Comparison of ENCODE assay signal across 22 cellular contexts in the genomic region with DNA sequence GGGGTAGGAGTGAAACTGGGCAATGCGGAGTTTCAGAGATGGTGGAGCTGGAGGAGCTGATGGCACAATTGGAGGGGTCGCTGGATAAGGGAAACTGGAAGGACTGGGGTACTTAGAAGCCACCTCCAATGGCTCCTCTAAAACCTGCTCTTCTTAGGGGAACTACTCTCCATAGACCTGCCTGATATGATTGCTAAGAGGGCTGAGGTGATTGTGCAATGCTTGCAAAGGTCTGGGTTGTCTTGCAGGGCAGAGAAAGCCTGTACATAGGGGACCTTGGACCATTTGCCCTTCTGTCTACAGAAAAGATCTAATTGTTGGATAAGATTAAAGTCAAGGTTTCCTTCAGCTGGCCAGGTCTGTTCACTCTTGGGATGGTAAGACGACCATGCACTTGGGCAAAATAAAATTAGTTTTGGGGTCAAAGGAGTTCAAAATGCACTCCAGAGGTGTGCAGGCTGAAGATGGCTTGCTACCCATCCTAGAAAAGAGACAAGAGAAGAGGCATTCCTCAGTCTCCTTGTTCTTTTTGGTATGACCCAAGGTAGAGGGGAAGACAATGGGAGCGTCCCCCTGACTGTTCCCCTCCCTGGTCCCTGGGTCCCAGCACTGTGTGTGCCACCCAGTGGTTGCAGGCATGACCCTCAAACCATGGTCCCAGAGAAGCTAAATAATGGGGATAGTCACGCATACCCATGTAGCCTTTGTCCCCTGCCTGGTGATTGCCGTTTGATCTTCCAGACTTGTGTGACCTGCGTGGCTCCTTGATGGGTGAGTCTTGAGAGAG. TPM values are rescaled to one million over a fixed set of nuclear protein-coding genes. Genes with fewer than 3 reads are reported as not detected.
DNase-seq lines count a peak whose midpoint lies in the region; ATAC-seq, FAIRE-seq and TF ChIP-seq lines count a peak whose summit lies in the region.
"Had no signal": no experiment of that assay in that cellular context is flagged by ENCODE, and none has a peak within 500 bp of the region (broad histone marks: within the 10 kb centered on the region; RNA-seq: fewer than 3 reads in every experiment).

No MANE protein-coding gene starts in this region.

- no peak overlapping the region for H3K27ac Mint-ChIP-seq in CD4-positive, CD25-positive, alpha-beta regulatory T cell
- H3K27ac Mint-ChIP-seq: H9 had no signal

- no peaks in the 10 kb centered on the region for H4K20me1 ChIP-seq in OCI-LY7 (ENCODE audit: insufficient read depth, low read length)

- BruUV-seq in OCI-LY7 (replicated peaks; lab: Mats Ljungman, UMichigan), result no TSS peak

- peak; percentile 73 for FAIRE-seq in bronchial epithelial cell (lab: Jason Lieb, UNC)
- FAIRE-seq: G401.6, pancreas had no signal

- no peak overlapping the region for H3K4me3 Mint-ChIP-seq in CD4-positive, CD25-positive, alpha-beta regulatory T cell
- H3K4me3 Mint-ChIP-seq: CD8-positive, alpha-beta memory T cell; H9; stimulated activated memory B cell treated with anti-CD40 and anti-IgM and Interleukin-4, amounts not matched to agents 10 μg/mL and 1 μg/mL and 100 μg/mL, for 72 hours had no signal

- peaks cover 44 to 71% of the 10 kb centered on the region in 2 experiments for H3K9me3 ChIP-seq in CD4-positive, CD25-positive, alpha-beta regulatory T cell (ENCODE audit: control insufficient read depth in 2 of 2, low read length in 2 of 2)
- H3K9me3 ChIP-seq in OCI-LY7 (ENCODE audit: low read length), result peaks cover 57% of the 10 kb centered on the region
- H3K9me3 ChIP-seq: SJSA1 had no signal

- H3K9me3 Mint-ChIP-seq in CD4-positive, CD25-positive, alpha-beta regulatory T cell, result peaks cover 0 to 50% (median 16%) of the 10 kb centered on the region in 7 donors

- CTCF ChIA-PET in OCI-LY7 (lab: Charles Lee; ENCODE audit: unreplicated experiment) (no interaction called here), HEK293T (lab: Yijun Ruan, JAX) (interaction anchor here (0.7 to 1.1 kb wide), 2 partner anchors 146 to 1119 kb away, joined by 3 to 4 read pairs; no protein-coding TSS in a partner anchor)

- no peak overlapping the region for H2AFZ ChIP-seq in OCI-LY7 (ENCODE audit: low read length)

- H3K36me3 Mint-ChIP-seq in CD4-positive, CD25-positive, alpha-beta regulatory T cell, result peaks cover 24% of the 10 kb centered on the region

- POLR2A ChIA-PET in OCI-LY7 (lab: Charles Lee), result interaction anchor here (0.5 to 1.0 kb wide), 3 partner anchors 12 to 212 kb away, joined by 3 read pairs; no protein-coding TSS in a partner anchor
- POLR2A ChIA-PET in HEK293T (lab: Yijun Ruan, JAX), result no interaction called here

- DNase-seq in SIG-M5 treated with dmso at 0.1 percent for 504 hours (lab: John Stamatoyannopoulos, UW; ENCODE audit: unreplicated experiment), result peak; percentile 61
- no peak for DNase-seq in SIG-M5 (lab: John Stamatoyannopoulos, UW)
- peak in 1 of 3 donors; percentile 7 for DNase-seq in CD4-positive, CD25-positive, alpha-beta regulatory T cell
- peak; percentile 48 for DNase-seq in OCI-LY7 (ENCODE audit: low spot score)
- no peak for DNase-seq in bronchial epithelial cell (ENCODE audit: low read depth)
- no peak for DNase-seq in HEK293T (ENCODE audit: extremely low spot score)
- DNase-seq in activated effector memory CD4-positive, alpha-beta T cell treated with Interleukin-2 at 50 U/mL for 16 hours, result no peak
- DNase-seq: CD8-positive, alpha-beta memory T cell; effector memory CD4-positive, alpha-beta T cell; H9; left ventricle myocardium inferior; NCI-H1048; NCI-H2227 treated with DMSO at 0.1 percent for 48 hours; pancreas; T1000 had no signal

- H3K9me2 ChIP-seq in OCI-LY7 (ENCODE audit: insufficient read depth, low read length), result no peaks in the 10 kb centered on the region

- no peaks in the 10 kb centered on the region for H3K4me1 ChIP-seq in CD4-positive, CD25-positive, alpha-beta regulatory T cell (ENCODE audit: control insufficient read depth, insufficient read depth, low read length, poor library complexity, severe bottlenecking)
- H3K4me1 ChIP-seq in OCI-LY7 (ENCODE audit: insufficient read depth, low read length, poor library complexity, severe bottlenecking), result peaks cover 5% of the 10 kb centered on the region
- H3K4me1 ChIP-seq: A549, pancreas, SJSA1 had no signal

- no peak overlapping the region for H3K27ac ChIP-seq in CD4-positive, CD25-positive, alpha-beta regulatory T cell (ENCODE audit: insufficient read depth, low read length, poor library complexity, severe bottlenecking)
- no peak overlapping the region for H3K27ac ChIP-seq in OCI-LY7 (ENCODE audit: low read depth, low read length, poor library complexity, severe bottlenecking)
- H3K27ac ChIP-seq: A549, cardiac muscle cell, left ventricle myocardium inferior, pancreas, SJSA1, skin epidermis had no signal

- intact Hi-C loops in OCI-LY7 (cut with micrococcal nuclease; ENCODE audit: unreplicated experiment), result loop anchor here (2.0 to 5.0 kb wide), 2 partner anchors 51 to 322 kb away; no protein-coding TSS in a partner anchor

- H3K79me2 ChIP-seq in OCI-LY7 (ENCODE audit: insufficient read depth, low read depth, low read length), result no peaks in the 10 kb centered on the region

- TF ChIP-seq CTCF in OCI-LY7 (conservative IDR thresholded peaks at IDR 0.05; ENCODE audit: low read length) (0 out of 2 replicates have a peak, but pooled peaks have one; percentile 18), bronchial epithelial cell (IDR thresholded peaks at IDR 0.05; ENCODE audit: insufficient read depth, low read length, severe bottlenecking) (no peak)

- peak overlapping the region; percentile 2 for H3K4me3 ChIP-seq in CD4-positive, CD25-positive, alpha-beta regulatory T cell (ENCODE audit: low read depth, low read length)
- no peak overlapping the region for H3K4me3 ChIP-seq in OCI-LY7 (ENCODE audit: low read depth, low read length, poor library complexity, severe bottlenecking)
- H3K4me3 ChIP-seq in bronchial epithelial cell (ENCODE audit: low read depth, low read length), result no peak overlapping the region
- H3K4me3 ChIP-seq: A549, cardiac muscle cell, left ventricle myocardium inferior, pancreas, SJSA1, skin epidermis had no signal

- H3K36me3 ChIP-seq in CD4-positive, CD25-positive, alpha-beta regulatory T cell (ENCODE audit: control insufficient read depth, insufficient read depth, low read length), result peaks cover 12% of the 10 kb centered on the region
- H3K36me3 ChIP-seq in OCI-LY7 (ENCODE audit: insufficient read depth, low read length) (peaks cover 40% of the 10 kb centered on the region), bronchial epithelial cell (ENCODE audit: control insufficient read depth, insufficient read depth, low read length) (no peaks in the 10 kb centered on the region)
- H3K36me3 ChIP-seq: cardiac muscle cell, pancreas had no signal

- H3K27me3 Mint-ChIP-seq in CD4-positive, CD25-positive, alpha-beta regulatory T cell, result peaks cover 5% of the 10 kb centered on the region
- H3K27me3 Mint-ChIP-seq: CD8-positive, alpha-beta memory T cell; stimulated activated memory B cell treated with anti-CD40 and anti-IgM and Interleukin-4, amounts not matched to agents 10 μg/mL and 1 μg/mL and 100 μg/mL, for 72 hours had no signal

- peaks cover 12 to 25% (median 19%) of the 10 kb centered on the region in 4 donors for H3K4me1 Mint-ChIP-seq in CD4-positive, CD25-positive, alpha-beta regulatory T cell
- H3K4me1 Mint-ChIP-seq: stimulated activated memory B cell treated with anti-CD40 and anti-IgM and Interleukin-4, amounts not matched to agents 10 μg/mL and 1 μg/mL and 100 μg/mL, for 72 hours had no signal

- H3K27me3 ChIP-seq in CD4-positive, CD25-positive, alpha-beta regulatory T cell (ENCODE audit: control insufficient read depth, insufficient read depth, low read length), result no peaks in the 10 kb centered on the region
- no peaks in the 10 kb centered on the region for H3K27me3 ChIP-seq in bronchial epithelial cell (ENCODE audit: control insufficient read depth, insufficient read depth, low read length)
- H3K27me3 ChIP-seq: cardiac muscle cell, pancreas, SJSA1 had no signal

- ATAC-seq in CD4-positive, CD25-positive, alpha-beta regulatory T cell (ENCODE audit: low read depth in 2 of 2), result no peak
- no peak for ATAC-seq in HG03565 (IDR thresholded peaks at IDR 0.05; ENCODE audit: unreplicated experiment)
- ATAC-seq: pancreas; stimulated activated memory B cell treated with anti-CD40 and anti-IgM and Interleukin-4, amounts not matched to agents 10 μg/mL and 1 μg/mL and 100 μg/mL, for 72 hours had no signal

- no peak overlapping the region for H3K4me2 ChIP-seq in OCI-LY7 (ENCODE audit: low read length)
- H3K4me2 ChIP-seq: A549 had no signal

TF ChIP-seq in HEK293T, 16 proteins besides CTCF, POLR2A, EP300 and RAD21:
- TF ChIP-seq L3MBTL2 (conservative IDR thresholded peaks at IDR 0.05) (no peak), FOXA1 (IDR thresholded peaks at IDR 0.05) (no peak), FOXM1 (IDR thresholded peaks at IDR 0.05; ENCODE audit: borderline replicate concordance) (no peak), SUZ12 (IDR thresholded peaks at IDR 0.05) (no peak), BHLHE40 (IDR thresholded peaks at IDR 0.05; ENCODE audit: borderline replicate concordance) (no peak), TARDBP (IDR thresholded peaks at IDR 0.05) (no peak), LEF1 (IDR thresholded peaks at IDR 0.05; ENCODE audit: borderline replicate concordance) (no peak), ELF4 (IDR thresholded peaks at IDR 0.05) (no peak), CTBP1 (IDR thresholded peaks at IDR 0.05; ENCODE audit: borderline replicate concordance) (no peak)
- TF ChIP-seq, protein P1, sequence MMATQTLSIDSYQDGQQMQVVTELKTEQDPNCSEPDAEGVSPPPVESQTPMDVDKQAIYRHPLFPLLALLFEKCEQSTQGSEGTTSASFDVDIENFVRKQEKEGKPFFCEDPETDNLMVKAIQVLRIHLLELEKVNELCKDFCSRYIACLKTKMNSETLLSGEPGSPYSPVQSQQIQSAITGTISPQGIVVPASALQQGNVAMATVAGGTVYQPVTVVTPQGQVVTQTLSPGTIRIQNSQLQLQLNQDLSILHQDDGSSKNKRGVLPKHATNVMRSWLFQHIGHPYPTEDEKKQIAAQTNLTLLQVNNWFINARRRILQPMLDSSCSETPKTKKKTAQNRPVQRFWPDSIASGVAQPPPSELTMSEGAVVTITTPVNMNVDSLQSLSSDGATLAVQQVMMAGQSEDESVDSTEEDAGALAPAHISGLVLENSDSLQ (IDR thresholded peaks at IDR 0.05), result no peak

RNA-seq across cellular contexts. Expression of a gene that starts 41.1 kb away (rescaled TPM):
- total RNA-seq in CD4-positive, CD25-positive, alpha-beta regulatory T cell, result 542 TPM
- polyA plus RNA-seq in CD4-positive, CD25-positive, alpha-beta regulatory T cell, result 100 to 1,000 TPM in 2 of 4 donors, 10 to 100 TPM in 2; 97.1 to 116 (median 106) TPM
- 87.4 and 95.0 TPM in 2 replicates for total RNA-seq in OCI-LY7 (2014; rRNA removed; shearing (Covaris generic))
- total RNA-seq in OCI-LY7 (2022), result 148 and 182 TPM in 2 replicates
- 44.2 and 51.6 TPM in 2 replicates for total RNA-seq in bronchial epithelial cell

Comparison
In these comparisons a context has a peak if more than half of its experiments do, and no peak if none do; other contexts are left out.
1. DNase-seq: peak in SIG-M5 treated with dmso at 0.1 percent for 504 hours (single experiment) and OCI-LY7 (single experiment); none in SIG-M5 (single experiment), bronchial epithelial cell (single experiment), HEK293T (single experiment) and activated effector memory CD4-positive, alpha-beta T cell treated with Interleukin-2 at 50 U/mL for 16 hours (single experiment).